18 cellular contexts compared by ENCODE assay signal in genomic region chr12:132739600-132740312, GRCh38. TPM values are rescaled to one million over a fixed set of nuclear protein-coding genes. Genes with fewer than 3 reads are reported as not detected.
DNase-seq lines count a peak whose midpoint lies in the region; ATAC-seq and TF ChIP-seq lines count a peak whose summit lies in the region.
"Had no signal": no experiment of that assay in that cellular context is flagged by ENCODE, and none has a peak within 500 bp of the region (broad histone marks: within the 10 kb centered on the region; RNA-seq: fewer than 3 reads in every experiment).

No MANE protein-coding gene starts in this region.

- no peak for DNase-seq in activated T-cell treated with anti-CD3 and anti-CD28 coated beads, Interleukin-2, amount 50 U/mL, for 72 hours
- DNase-seq in activated T-cell treated with anti-CD3 and anti-CD28 coated beads for 4 hours (no peak), endodermal cell (peak; percentile 39), left ventricle myocardium superior (peak; percentile 31), progenitor cell of endocrine pancreas (ENCODE audit: low spot score, unreplicated experiment) (no peak), immature natural killer cell (no peak)
- DNase-seq in activated T-helper 2 cell treated with anti-CD3 and anti-CD28 coated beads, Interferon-gamma antibody, Interleukin-2, Interleukin-4, amounts not matched to agents 10 μg/mL and 5 μg/mL and 100 μg/mL, durations not matched to agents 14 hours and 24 hours and 36 hours (ENCODE audit: low spot score): no peak
- DNase-seq: DND-41, H9, NCI-H1417, NCI-H187 treated with DMSO at 0.1 percent for 48 hours, NCI-H226, NCI-H524, NCI-H82, SHP77 had no signal

- no peaks in the 10 kb centered on the region for H3K27me3 Mint-ChIP-seq in activated T-cell treated with anti-CD3 and anti-CD28 coated beads, Interleukin-2, amount 50 U/mL, for 72 hours (ENCODE audit: low read depth)
- H3K27me3 Mint-ChIP-seq in endodermal cell (ENCODE audit: insufficient read depth) (no peaks in the 10 kb centered on the region), progenitor cell of endocrine pancreas (no peaks in the 10 kb centered on the region), immature natural killer cell (ENCODE audit: low read depth in 3 of 3) (no peaks in the 10 kb centered on the region)
- H3K27me3 Mint-ChIP-seq in activated T-helper 2 cell treated with anti-CD3 and anti-CD28 coated beads, Interferon-gamma antibody, Interleukin-2, Interleukin-4, amounts not matched to agents 10 μg/mL and 5 μg/mL and 100 μg/mL, durations not matched to agents 14 hours and 24 hours and 36 hours (ENCODE audit: low read depth): no peaks in the 10 kb centered on the region
- H3K27me3 Mint-ChIP-seq: B cell had no signal

- 95 to 97% methylated on average over 19 of the region's 19 CpGs for WGBS in endodermal cell (ENCODE audit: insufficient coverage in 1 of 2, insufficient read length in 1 of 2), 2 experiments

- no peak for ATAC-seq in activated T-cell treated with anti-CD3 and anti-CD28 coated beads, Interleukin-2, amount 50 U/mL, for 72 hours (replicated peaks in 1 of 2)
- ATAC-seq in left ventricle myocardium superior: peak; percentile 68
- ATAC-seq in HG02970 (IDR thresholded peaks at IDR 0.05; ENCODE audit: low FRiP score, unreplicated experiment): no peak

- no peak overlapping the region for H3K9ac ChIP-seq in endodermal cell (ENCODE audit: extremely low read depth, low read length, poor library complexity, severe bottlenecking)

- intact Hi-C loops in left ventricle myocardium superior (cut with micrococcal nuclease): no loop called here
- intact Hi-C loops in activated T-helper 2 cell treated with anti-CD3 and anti-CD28 coated beads, Interferon-gamma antibody, Interleukin-2, Interleukin-4, amounts not matched to agents 10 μg/mL and 5 μg/mL and 100 μg/mL, durations not matched to agents 14 hours and 24 hours and 36 hours (cut with micrococcal nuclease): no loop called here

- no peak for TF ChIP-seq CTCF in endodermal cell (conservative IDR thresholded peaks at IDR 0.05)
- TF ChIP-seq CTCF in progenitor cell of endocrine pancreas (IDR thresholded peaks at IDR 0.05; ENCODE audit: unreplicated experiment): no peak

- no peak overlapping the region for H3K4me3 Mint-ChIP-seq in activated T-cell treated with anti-CD3 and anti-CD28 coated beads, Interleukin-2, amount 50 U/mL, for 72 hours
- H3K4me3 Mint-ChIP-seq in endodermal cell (no peak overlapping the region), progenitor cell of endocrine pancreas (ENCODE audit: low read depth) (no peak overlapping the region), immature natural killer cell (no peak overlapping the region)
- no peak overlapping the region for H3K4me3 Mint-ChIP-seq in activated T-helper 2 cell treated with anti-CD3 and anti-CD28 coated beads, Interferon-gamma antibody, Interleukin-2, Interleukin-4, amounts not matched to agents 10 μg/mL and 5 μg/mL and 100 μg/mL, durations not matched to agents 14 hours and 24 hours and 36 hours (ENCODE audit: low read depth)
- H3K4me3 Mint-ChIP-seq: B cell, H9 had no signal

- peaks cover 0 to 3% of the 10 kb centered on the region in 2 donors for H3K9me3 Mint-ChIP-seq in activated T-cell treated with anti-CD3 and anti-CD28 coated beads, Interleukin-2, amount 50 U/mL, for 72 hours
- no peaks in the 10 kb centered on the region for H3K9me3 Mint-ChIP-seq in endodermal cell
- no peaks in the 10 kb centered on the region for H3K9me3 Mint-ChIP-seq in progenitor cell of endocrine pancreas (ENCODE audit: low read depth)
- H3K9me3 Mint-ChIP-seq in activated T-helper 2 cell treated with anti-CD3 and anti-CD28 coated beads, Interferon-gamma antibody, Interleukin-2, Interleukin-4, amounts not matched to agents 10 μg/mL and 5 μg/mL and 100 μg/mL, durations not matched to agents 14 hours and 24 hours and 36 hours: no peaks in the 10 kb centered on the region
- H3K9me3 Mint-ChIP-seq in immature natural killer cell: no peaks in the 10 kb centered on the region
- H3K9me3 Mint-ChIP-seq: H9 had no signal

- H3K4me1 ChIP-seq in endodermal cell (ENCODE audit: control insufficient read depth, insufficient read depth, low read length): no peaks in the 10 kb centered on the region

- H3K36me3 Mint-ChIP-seq in activated T-cell treated with anti-CD3 and anti-CD28 coated beads, Interleukin-2, amount 50 U/mL, for 72 hours (ENCODE audit: insufficient read depth in 2 of 2): peaks cover 25 to 75% of the 10 kb centered on the region in 2 donors
- H3K36me3 Mint-ChIP-seq in endodermal cell (ENCODE audit: low read depth) (peaks cover 88% of the 10 kb centered on the region), progenitor cell of endocrine pancreas (ENCODE audit: insufficient read depth) (peaks cover 35% of the 10 kb centered on the region), immature natural killer cell (peaks cover 27 to 66% (median 27%) of the 10 kb centered on the region in 3 donors)
- H3K36me3 Mint-ChIP-seq in activated T-helper 2 cell treated with anti-CD3 and anti-CD28 coated beads, Interferon-gamma antibody, Interleukin-2, Interleukin-4, amounts not matched to agents 10 μg/mL and 5 μg/mL and 100 μg/mL, durations not matched to agents 14 hours and 24 hours and 36 hours (ENCODE audit: low read depth): peaks cover 94% of the 10 kb centered on the region

- no peak overlapping the region for H3K27ac ChIP-seq in endodermal cell (ENCODE audit: low read depth, low read length)
- H3K27ac ChIP-seq: HL-60 had no signal

- no peak overlapping the region for H3K4me3 ChIP-seq in endodermal cell (ENCODE audit: low read length)

- H3K9me3 ChIP-seq in endodermal cell (ENCODE audit: control insufficient read depth, low read length): no peaks in the 10 kb centered on the region

- no peaks in the 10 kb centered on the region for H3K27me3 ChIP-seq in endodermal cell (ENCODE audit: control insufficient read depth, insufficient read depth, low read length, poor library complexity, severe bottlenecking)

- H3K4me1 Mint-ChIP-seq in activated T-cell treated with anti-CD3 and anti-CD28 coated beads, Interleukin-2, amount 50 U/mL, for 72 hours (ENCODE audit: low read depth): no peaks in the 10 kb centered on the region
- H3K4me1 Mint-ChIP-seq in endodermal cell: no peaks in the 10 kb centered on the region
- no peaks in the 10 kb centered on the region for H3K4me1 Mint-ChIP-seq in progenitor cell of endocrine pancreas (ENCODE audit: low read depth)
- peaks cover 7% of the 10 kb centered on the region for H3K4me1 Mint-ChIP-seq in activated T-helper 2 cell treated with anti-CD3 and anti-CD28 coated beads, Interferon-gamma antibody, Interleukin-2, Interleukin-4, amounts not matched to agents 10 μg/mL and 5 μg/mL and 100 μg/mL, durations not matched to agents 14 hours and 24 hours and 36 hours (ENCODE audit: low read depth)
- peaks cover 10 to 18% of the 10 kb centered on the region in 2 donors for H3K4me1 Mint-ChIP-seq in immature natural killer cell
- H3K4me1 Mint-ChIP-seq: H9 had no signal

- peak overlapping the region; percentile 56 for H3K27ac Mint-ChIP-seq in activated T-cell treated with anti-CD3 and anti-CD28 coated beads, Interleukin-2, amount 50 U/mL, for 72 hours
- no peak overlapping the region for H3K27ac Mint-ChIP-seq in endodermal cell
- H3K27ac Mint-ChIP-seq in progenitor cell of endocrine pancreas: peak overlapping the region; percentile 77
- H3K27ac Mint-ChIP-seq in activated T-helper 2 cell treated with anti-CD3 and anti-CD28 coated beads, Interferon-gamma antibody, Interleukin-2, Interleukin-4, amounts not matched to agents 10 μg/mL and 5 μg/mL and 100 μg/mL, durations not matched to agents 14 hours and 24 hours and 36 hours: no peak overlapping the region
- H3K27ac Mint-ChIP-seq in immature natural killer cell: peak overlapping the region in 2 of 6 donors; percentile 46 to 58
- H3K27ac Mint-ChIP-seq: B cell, H9 had no signal

- peaks cover 92% of the 10 kb centered on the region for H3K36me3 ChIP-seq in endodermal cell (ENCODE audit: control insufficient read depth, insufficient read depth, low read length)

RNA-seq across cellular contexts. Expression of gene ANKLE2, which starts 21.9 kb away (rescaled TPM):
- total RNA-seq in activated T-cell treated with anti-CD3 and anti-CD28 coated beads, Interleukin-2, amount 50 U/mL, for 72 hours: 100 to 1,000 TPM; 154 to 189 TPM
- total RNA-seq in endodermal cell (10 to 100 TPM; 87.8 to 88.5 TPM), left ventricle myocardium superior (26.1 TPM), progenitor cell of endocrine pancreas (81.1 and 83.7 TPM in 2 replicates)
- 58.3 TPM for polyA plus RNA-seq in endodermal cell (2013, experiment 1 of 2)
- polyA plus RNA-seq in endodermal cell (2013, experiment 2 of 2): 56.1 TPM
- 143 and 152 TPM in 2 replicates for total RNA-seq in activated T-helper 2 cell treated with anti-CD3 and anti-CD28 coated beads, Interferon-gamma antibody, Interleukin-2, Interleukin-4, amounts not matched to agents 10 μg/mL and 5 μg/mL and 100 μg/mL, durations not matched to agents 14 hours and 24 hours and 36 hours
- 10 to 100 TPM; 14.4 to 26.7 (median 22.3) TPM for polyA plus RNA-seq in immature natural killer cell

RNA-seq across cellular contexts. Expression of gene PGAM5, which starts 29.1 kb away (rescaled TPM):
- 10 to 100 TPM; 47.8 to 55.7 TPM for total RNA-seq in activated T-cell treated with anti-CD3 and anti-CD28 coated beads, Interleukin-2, amount 50 U/mL, for 72 hours
- total RNA-seq in endodermal cell (10 to 100 TPM; 60.2 to 64.3 TPM), left ventricle myocardium superior (33.7 TPM), progenitor cell of endocrine pancreas (39.6 and 44.4 TPM in 2 replicates)
- polyA plus RNA-seq in endodermal cell (2013, experiment 1 of 2): 34.9 TPM
- 37.3 TPM for polyA plus RNA-seq in endodermal cell (2013, experiment 2 of 2)
- total RNA-seq in activated T-helper 2 cell treated with anti-CD3 and anti-CD28 coated beads, Interferon-gamma antibody, Interleukin-2, Interleukin-4, amounts not matched to agents 10 μg/mL and 5 μg/mL and 100 μg/mL, durations not matched to agents 14 hours and 24 hours and 36 hours: 78.6 and 80.7 TPM in 2 replicates
- 10 to 100 TPM; 12.1 to 19.6 (median 18.7) TPM for polyA plus RNA-seq in immature natural killer cell

RNA-seq across cellular contexts. Expression of gene PXMP2, which starts 52.4 kb away (rescaled TPM):
- total RNA-seq in activated T-cell treated with anti-CD3 and anti-CD28 coated beads, Interleukin-2, amount 50 U/mL, for 72 hours: 10 to 100 TPM; 16.2 to 19.7 TPM
- 10 to 100 TPM; 26.7 to 27.0 TPM for total RNA-seq in endodermal cell
- polyA plus RNA-seq in endodermal cell (2013, experiment 1 of 2): 19.2 TPM
- polyA plus RNA-seq in endodermal cell (2013, experiment 2 of 2): 22.2 TPM
- total RNA-seq in left ventricle myocardium superior: 75.1 TPM
- 24.4 and 25.0 TPM in 2 replicates for total RNA-seq in progenitor cell of endocrine pancreas
- total RNA-seq in activated T-helper 2 cell treated with anti-CD3 and anti-CD28 coated beads, Interferon-gamma antibody, Interleukin-2, Interleukin-4, amounts not matched to agents 10 μg/mL and 5 μg/mL and 100 μg/mL, durations not matched to agents 14 hours and 24 hours and 36 hours: 19.1 and 23.2 TPM in 2 replicates
- polyA plus RNA-seq in immature natural killer cell: 10 to 100 TPM; 12.5 to 18.2 (median 17.3) TPM

RNA-seq across cellular contexts. Expression of gene POLE, which starts 52.6 kb away (rescaled TPM):
- 100 to 1,000 TPM; 111 to 131 TPM for total RNA-seq in activated T-cell treated with anti-CD3 and anti-CD28 coated beads, Interleukin-2, amount 50 U/mL, for 72 hours
- total RNA-seq in endodermal cell (100 to 1,000 TPM; 165 to 212 TPM), left ventricle myocardium superior (13.0 TPM), progenitor cell of endocrine pancreas (121 and 129 TPM in 2 replicates)
- 85.3 TPM for polyA plus RNA-seq in endodermal cell (2013, experiment 1 of 2)
- 81.7 TPM for polyA plus RNA-seq in endodermal cell (2013, experiment 2 of 2)
- total RNA-seq in activated T-helper 2 cell treated with anti-CD3 and anti-CD28 coated beads, Interferon-gamma antibody, Interleukin-2, Interleukin-4, amounts not matched to agents 10 μg/mL and 5 μg/mL and 100 μg/mL, durations not matched to agents 14 hours and 24 hours and 36 hours: 152 and 159 TPM in 2 replicates
- polyA plus RNA-seq in immature natural killer cell: 1 to 10 TPM; 2.2 to 8.8 (median 2.3) TPM

Comparison
In these comparisons a context has a peak if more than half of its experiments do, and no peak if none do; other contexts are left out.
1. DNase-seq: peak in endodermal cell (single experiment) and left ventricle myocardium superior (single experiment); none in activated T-cell treated with anti-CD3 and anti-CD28 coated beads, Interleukin-2, amount 50 U/mL, for 72 hours (0 of 2), activated T-cell treated with anti-CD3 and anti-CD28 coated beads for 4 hours (single experiment), progenitor cell of endocrine pancreas (single experiment), activated T-helper 2 cell treated with anti-CD3 and anti-CD28 coated beads, Interferon-gamma antibody, Interleukin-2, Interleukin-4, amounts not matched to agents 10 μg/mL and 5 μg/mL and 100 μg/mL, durations not matched to agents 14 hours and 24 hours and 36 hours (single experiment) and immature natural killer cell (0 of 3).
2. H3K27ac Mint-ChIP-seq: peak in activated T-cell treated with anti-CD3 and anti-CD28 coated beads, Interleukin-2, amount 50 U/mL, for 72 hours (single experiment) and progenitor cell of endocrine pancreas (single experiment); none in endodermal cell (single experiment) and activated T-helper 2 cell treated with anti-CD3 and anti-CD28 coated beads, Interferon-gamma antibody, Interleukin-2, Interleukin-4, amounts not matched to agents 10 μg/mL and 5 μg/mL and 100 μg/mL, durations not matched to agents 14 hours and 24 hours and 36 hours (single experiment).